ENCODE assay signal across 9 cellular contexts in the genomic region with DNA sequence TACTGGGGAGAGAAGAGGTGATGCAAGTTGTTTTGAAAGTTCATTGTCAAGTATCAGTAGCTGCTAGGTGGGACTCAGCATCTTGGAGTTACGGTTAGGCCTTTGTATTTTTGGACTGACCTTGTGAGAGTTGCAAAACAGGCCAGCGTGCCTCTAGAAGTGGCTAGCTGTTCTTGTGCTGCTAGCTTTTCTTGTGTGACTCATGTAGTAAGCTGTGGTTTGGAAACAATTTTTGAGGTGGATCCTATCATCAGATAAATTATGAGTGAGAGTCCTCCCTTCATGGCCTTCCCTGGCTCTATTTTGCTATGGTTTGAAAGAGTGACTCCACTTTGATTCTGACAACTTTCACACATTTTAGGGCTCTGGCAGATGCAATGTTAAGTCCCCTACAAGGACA.
DNase-seq lines count a peak whose midpoint lies in the region; ATAC-seq, FAIRE-seq and TF ChIP-seq lines count a peak whose summit lies in the region.
"Had no signal": no experiment of that assay in that cellular context is flagged by ENCODE, and none has a peak within 500 bp of the region (broad histone marks: within the 10 kb centered on the region; RNA-seq: fewer than 3 reads in every experiment).

No MANE protein-coding gene starts in this region.

- no peak for TF ChIP-seq CTCF in astrocyte (IDR thresholded peaks at IDR 0.05; ENCODE audit: insufficient read depth, low read depth, low read length)

- peak; percentile 91 for FAIRE-seq in astrocyte (lab: Jason Lieb, UNC)
- FAIRE-seq: A204.1 had no signal

- H3K4me2 ChIP-seq in astrocyte (ENCODE audit: low read length) = peak overlapping the region; percentile 13

- peaks cover 11% of the 10 kb centered on the region for H3K4me1 Mint-ChIP-seq in activated CD4-positive, alpha-beta T cell treated with anti-CD3 and anti-CD28 coated beads for 36 hours
- H3K4me1 Mint-ChIP-seq in astrocyte (ENCODE audit: low read depth, unreplicated experiment) = peaks cover 17% of the 10 kb centered on the region

- no peak overlapping the region for H3K4me3 Mint-ChIP-seq in activated CD4-positive, alpha-beta T cell treated with anti-CD3 and anti-CD28 coated beads for 36 hours
- no peak overlapping the region for H3K4me3 Mint-ChIP-seq in astrocyte (ENCODE audit: unreplicated experiment)

- no peak overlapping the region for H3K4me3 ChIP-seq in astrocyte (ENCODE audit: insufficient read depth, low read depth, low read length)

- DNase-seq in activated CD4-positive, alpha-beta T cell treated with anti-CD3 and anti-CD28 coated beads for 36 hours = no peak
- no peak for DNase-seq in activated CD4-positive, alpha-beta T cell treated with anti-CD3 and anti-CD28 coated beads, Interleukin-2, amount 50 U/mL, for 4 hours
- DNase-seq in astrocyte (ENCODE audit: low read depth) = peak; percentile 95
- DNase-seq in stimulated activated naive CD8-positive, alpha-beta T cell treated with anti-CD3 and anti-CD28 coated beads, Interleukin-15, Interleukin-2, amounts not matched to agents 100 U/mL and 50 U/mL, for 24 hours = no peak
- no peak for DNase-seq in left lobe of liver (ENCODE audit: low spot score)
- no peak for DNase-seq in COLO829 (ENCODE audit: low spot score)
- no peak for DNase-seq in NCI-H2107 treated with DMSO at 0.1 percent for 48 hours (lab: John Stamatoyannopoulos, UW; ENCODE audit: unreplicated experiment)

- no peak overlapping the region for H3K9ac ChIP-seq in astrocyte (ENCODE audit: low read length)

- no peak overlapping the region for H3K27ac Mint-ChIP-seq in activated CD4-positive, alpha-beta T cell treated with anti-CD3 and anti-CD28 coated beads for 36 hours
- peak overlapping the region; percentile 2 for H3K27ac Mint-ChIP-seq in astrocyte (ENCODE audit: unreplicated experiment)

- no peaks in the 10 kb centered on the region for H3K36me3 Mint-ChIP-seq in activated CD4-positive, alpha-beta T cell treated with anti-CD3 and anti-CD28 coated beads for 36 hours (ENCODE audit: low read depth)
- peaks cover 4% of the 10 kb centered on the region for H3K36me3 Mint-ChIP-seq in astrocyte (ENCODE audit: low read depth, unreplicated experiment)

- ATAC-seq in activated CD4-positive, alpha-beta T cell treated with anti-CD3 and anti-CD28 coated beads for 36 hours = peak; percentile 77
- peak; percentile 70 for ATAC-seq in HG03439 (IDR thresholded peaks at IDR 0.05; ENCODE audit: unreplicated experiment)
- peak; percentile 26 for ATAC-seq in stimulated activated naive CD8-positive, alpha-beta T cell treated with anti-CD3 and anti-CD28 coated beads, Interleukin-15, Interleukin-2, amounts not matched to agents 100 U/mL and 50 U/mL, for 24 hours
- ATAC-seq in left lobe of liver = no peak

- POLR2A ChIA-PET in activated CD4-positive, alpha-beta T cell treated with anti-CD3 and anti-CD28 coated beads for 36 hours (lab: Charles Lee) = no interaction called here

- no peaks in the 10 kb centered on the region for H3K27me3 Mint-ChIP-seq in activated CD4-positive, alpha-beta T cell treated with anti-CD3 and anti-CD28 coated beads for 36 hours
- peaks cover 13% of the 10 kb centered on the region for H3K27me3 Mint-ChIP-seq in astrocyte (ENCODE audit: low read depth, unreplicated experiment)

- no peak overlapping the region for H2AFZ ChIP-seq in astrocyte (ENCODE audit: low read depth, low read length)

- CTCF ChIA-PET in activated CD4-positive, alpha-beta T cell treated with anti-CD3 and anti-CD28 coated beads for 36 hours (lab: Charles Lee) = interaction anchor here (2.0 kb wide), 1 partner anchor 9 kb away, joined by 11 read pairs; no protein-coding TSS in a partner anchor

- peaks cover 4% of the 10 kb centered on the region for H3K9me3 Mint-ChIP-seq in activated CD4-positive, alpha-beta T cell treated with anti-CD3 and anti-CD28 coated beads for 36 hours (ENCODE audit: low read depth)
- H3K9me3 Mint-ChIP-seq in astrocyte (ENCODE audit: unreplicated experiment) = peaks cover 11% of the 10 kb centered on the region

- H3K9me3 ChIP-seq in astrocyte (ENCODE audit: insufficient read depth, low read depth, low read length) = no peaks in the 10 kb centered on the region

- peaks cover 8% of the 10 kb centered on the region for H3K4me1 ChIP-seq in astrocyte (ENCODE audit: insufficient read depth, low read length)

- H3K79me2 ChIP-seq in astrocyte (ENCODE audit: insufficient read depth, low read length) = no peaks in the 10 kb centered on the region

- no peaks in the 10 kb centered on the region for H3K36me3 ChIP-seq in astrocyte (ENCODE audit: insufficient read depth, low read length)

- H3K27me3 ChIP-seq in astrocyte (ENCODE audit: insufficient read depth, low read length) = no peaks in the 10 kb centered on the region

- H3K27ac ChIP-seq in astrocyte (ENCODE audit: low read depth, low read length) = no peak overlapping the region

- intact Hi-C loops in activated CD4-positive, alpha-beta T cell treated with anti-CD3 and anti-CD28 coated beads for 36 hours (cut with DNase I, micrococcal nuclease) = no loop called here

- H4K20me1 ChIP-seq in astrocyte (ENCODE audit: insufficient read depth, low read length) = no peaks in the 10 kb centered on the region
